In genomic region chr3:87793322-87793877, GRCh38 we compare ENCODE assay signal across 1 cellular context.
TF ChIP-seq lines count a peak whose summit lies in the region.

No MANE protein-coding gene starts in this region.

TF ChIP-seq in endothelial cell of umbilical vein, 7 proteins besides CTCF, POLR2A, EP300 and RAD21 (continued from another document):
- TF ChIP-seq GATA2 (IDR thresholded peaks at IDR 0.05; ENCODE audit: insufficient read depth, insufficient read length, low read depth, low read length) (no peak), POLR2AphosphoS5 (IDR thresholded peaks at IDR 0.05; ENCODE audit: insufficient read depth, low read depth, low read length) (no peak)
TF ChIP-seq in endothelial cell of umbilical vein: peak in this region for 1.
